25 cellular contexts compared by ENCODE assay signal in the genomic region with DNA sequence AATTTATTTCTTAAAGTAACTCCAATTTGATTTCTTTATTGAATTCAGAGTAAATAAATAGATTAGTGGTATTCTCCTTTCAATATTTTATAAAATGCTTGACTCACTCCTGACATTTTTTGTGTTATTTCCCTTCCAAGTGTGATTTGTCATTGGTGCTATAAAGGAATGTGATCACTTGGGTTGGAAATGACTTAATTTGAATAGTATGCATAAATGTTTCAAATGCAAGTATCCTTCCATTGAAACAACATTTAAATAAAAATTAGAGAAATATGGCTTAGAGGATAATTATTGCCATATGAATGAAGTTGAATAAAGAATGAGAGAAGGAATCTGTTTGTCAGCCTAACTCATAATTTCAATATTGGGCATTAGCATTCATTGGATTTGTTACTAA.
"Had no signal": no experiment of that assay in that cellular context is flagged by ENCODE, and none has a peak within 500 bp of the region (broad histone marks: within the 10 kb centered on the region; RNA-seq: fewer than 3 reads in every experiment).

No MANE protein-coding gene starts in this region.

- H3K4me1 Mint-ChIP-seq: activated B cell treated with CpG ODN at 0.5 μM for 24 hours, mesothelial cell of epicardium, naive B cell, nephron progenitor cell, T-helper 17 cell had no signal

- H3K4me1 ChIP-seq: adrenal gland, gastrocnemius medialis, right lobe of liver had no signal

- ATAC-seq: esophagus mucosa, gastrocnemius medialis, left cardiac atrium, right lobe of liver, T-helper 17 cell had no signal

- H3K27ac Mint-ChIP-seq: activated B cell treated with CpG ODN at 0.5 μM for 24 hours; activated naive CD8-positive, alpha-beta T cell; mesothelial cell of epicardium; naive B cell; nephron progenitor cell; progenitor cell of endocrine pancreas; stimulated activated naive CD8-positive, alpha-beta T cell treated with anti-CD3 and anti-CD28 coated beads, Interleukin-15, Interleukin-2, amounts not matched to agents 100 ng/mL and 50 ng/mL, for 24 hours; T-helper 17 cell had no signal

- H3K9me3 Mint-ChIP-seq: nephron progenitor cell had no signal

- H3K27me3 ChIP-seq: adrenal gland, gastrocnemius medialis, hepatocyte, neutrophil, right lobe of liver had no signal

- H3K27me3 Mint-ChIP-seq: activated B cell treated with CpG ODN at 0.5 μM for 24 hours; activated naive CD8-positive, alpha-beta T cell; naive B cell; progenitor cell of endocrine pancreas; stimulated activated naive CD8-positive, alpha-beta T cell treated with anti-CD3 and anti-CD28 coated beads, Interleukin-15, Interleukin-2, amounts not matched to agents 100 ng/mL and 50 ng/mL, for 24 hours; T-helper 17 cell had no signal

- H3K4me2 ChIP-seq: hepatocyte had no signal

- H3K36me3 ChIP-seq: adrenal gland, gastrocnemius medialis, neutrophil, right lobe of liver, thoracic aorta had no signal

- H2AFZ ChIP-seq: hepatocyte had no signal

- H3K4me3 Mint-ChIP-seq: activated B cell treated with CpG ODN at 0.5 μM for 24 hours; activated naive CD8-positive, alpha-beta T cell; mesothelial cell of epicardium; naive B cell; nephron progenitor cell; stimulated activated naive CD8-positive, alpha-beta T cell treated with anti-CD3 and anti-CD28 coated beads, Interleukin-15, Interleukin-2, amounts not matched to agents 100 ng/mL and 50 ng/mL, for 24 hours; T-helper 17 cell had no signal

- DNase-seq: activated B cell treated with CpG ODN at 0.5 μM for 24 hours; activated CD8-positive, alpha-beta memory T cell treated with anti-CD3 and anti-CD28 coated beads for 24 hours; activated effector memory CD4-positive, alpha-beta T cell treated with Interleukin-2 at 50 U/mL for 16 hours; activated naive CD4-positive, alpha-beta T cell treated with Interleukin-2 at 50 U/mL for 16 hours; adrenal gland; aorta; caudate nucleus; gastrocnemius medialis; islet precursor cell; left cardiac atrium; mammary epithelial cell; naive B cell; nephron progenitor cell; right lobe of liver; stimulated activated CD4-positive, alpha-beta T cell treated with anti-CD3 and anti-CD28 coated beads, Interleukin-4, amount 100 ng/mL, for 1 hour; T-helper 17 cell; trophoblast cell had no signal

- H3K27ac ChIP-seq: adrenal gland, gastrocnemius medialis, hepatocyte, neutrophil, right lobe of liver, thoracic aorta had no signal

- H3K9me3 ChIP-seq: adrenal gland, gastrocnemius medialis, neutrophil, right lobe of liver, thoracic aorta had no signal

- H3K4me3 ChIP-seq: adrenal gland, gastrocnemius medialis, hepatocyte, right lobe of liver, thoracic aorta had no signal

- H3K79me2 ChIP-seq: hepatocyte had no signal

- H3K36me3 Mint-ChIP-seq: activated naive CD8-positive, alpha-beta T cell; mesothelial cell of epicardium; naive B cell had no signal
